Comparison of ENCODE assay signal across 19 cellular contexts in genomic region chr9:125393426-125393825, GRCh38.
DNase-seq lines count a peak whose midpoint lies in the region; ATAC-seq, FAIRE-seq and TF ChIP-seq lines count a peak whose summit lies in the region.
"Had no signal": no experiment of that assay in that cellular context is flagged by ENCODE, and none has a peak within 500 bp of the region (broad histone marks: within the 10 kb centered on the region; RNA-seq: fewer than 3 reads in every experiment).

No MANE protein-coding gene starts in this region.

- ATAC-seq in GM21390 (IDR thresholded peaks at IDR 0.05; ENCODE audit: unreplicated experiment): no peak
- ATAC-seq: esophagus mucosa, HCT116, heart left ventricle, Panc1 had no signal

- H3K9me3 Mint-ChIP-seq in progenitor cell of endocrine pancreas (ENCODE audit: low read depth): no peaks in the 10 kb centered on the region
- no peaks in the 10 kb centered on the region for H3K9me3 Mint-ChIP-seq in activated naive CD4-positive, alpha-beta T cell treated with anti-CD3 and anti-CD28 coated beads for 36 hours
- H3K9me3 Mint-ChIP-seq: activated CD4-positive, alpha-beta memory T cell treated with anti-CD3 and anti-CD28 coated beads, Interleukin-2, amount 10 ng/mL, durations not matched to agents 7 days and 5 days; neural progenitor cell had no signal

- H3K9me3 ChIP-seq in mammary epithelial cell (replicated peaks; ENCODE audit: insufficient read depth, low read length): no peaks in the 10 kb centered on the region
- no peaks in the 10 kb centered on the region for H3K9me3 ChIP-seq in breast epithelium
- H3K9me3 ChIP-seq: ascending aorta, heart left ventricle had no signal

- H3K36me3 ChIP-seq in mammary epithelial cell (ENCODE audit: insufficient read depth, low read length) (no peaks in the 10 kb centered on the region), breast epithelium (no peaks in the 10 kb centered on the region)
- H3K36me3 ChIP-seq: ascending aorta, heart left ventricle, neural progenitor cell had no signal

- dilution Hi-C loops in mammary epithelial cell (cut with HindIII; ENCODE audit: low sequenced_read_pairs): no loop called here

- no peak overlapping the region for H3K27ac Mint-ChIP-seq in progenitor cell of endocrine pancreas
- H3K27ac Mint-ChIP-seq in activated naive CD4-positive, alpha-beta T cell treated with anti-CD3 and anti-CD28 coated beads for 36 hours: no peak overlapping the region
- H3K27ac Mint-ChIP-seq: activated CD4-positive, alpha-beta memory T cell treated with anti-CD3 and anti-CD28 coated beads, Interleukin-2, amount 10 ng/mL, durations not matched to agents 7 days and 5 days; mesothelial cell of epicardium; neural progenitor cell had no signal

- H3K4me1 Mint-ChIP-seq in progenitor cell of endocrine pancreas (ENCODE audit: low read depth): no peaks in the 10 kb centered on the region
- H3K4me1 Mint-ChIP-seq in activated naive CD4-positive, alpha-beta T cell treated with anti-CD3 and anti-CD28 coated beads for 36 hours (ENCODE audit: low read depth): no peaks in the 10 kb centered on the region
- H3K4me1 Mint-ChIP-seq: activated CD4-positive, alpha-beta memory T cell treated with anti-CD3 and anti-CD28 coated beads, Interleukin-2, amount 10 ng/mL, durations not matched to agents 7 days and 5 days; mesothelial cell of epicardium had no signal

- H2AFZ ChIP-seq in mammary epithelial cell (ENCODE audit: low read depth, low read length): no peak overlapping the region
- H2AFZ ChIP-seq: neural progenitor cell had no signal

- no peaks in the 10 kb centered on the region for H3K79me2 ChIP-seq in mammary epithelial cell (ENCODE audit: insufficient read depth, low read length)

- no peak overlapping the region for H3K4me2 ChIP-seq in mammary epithelial cell (ENCODE audit: insufficient read depth, low read depth, low read length)
- H3K4me2 ChIP-seq: neural progenitor cell had no signal

- no peak overlapping the region for H3K4me3 Mint-ChIP-seq in progenitor cell of endocrine pancreas (ENCODE audit: low read depth)
- H3K4me3 Mint-ChIP-seq in activated naive CD4-positive, alpha-beta T cell treated with anti-CD3 and anti-CD28 coated beads for 36 hours: no peak overlapping the region
- H3K4me3 Mint-ChIP-seq: activated CD4-positive, alpha-beta memory T cell treated with anti-CD3 and anti-CD28 coated beads, Interleukin-2, amount 10 ng/mL, durations not matched to agents 7 days and 5 days; mesothelial cell of epicardium; neural progenitor cell had no signal

- no peak for FAIRE-seq in GM12892 (lab: Jason Lieb, UNC)

- in situ Hi-C loops in mammary epithelial cell (cut with MboI; ENCODE audit: low sequenced_read_pairs in 2 of 2): no loop called here

- no peak overlapping the region for H3K9ac ChIP-seq in mammary epithelial cell (ENCODE audit: insufficient read depth, low read length)
- H3K9ac ChIP-seq: neural progenitor cell had no signal

- H3K36me3 Mint-ChIP-seq in progenitor cell of endocrine pancreas (ENCODE audit: insufficient read depth): no peaks in the 10 kb centered on the region
- no peaks in the 10 kb centered on the region for H3K36me3 Mint-ChIP-seq in activated naive CD4-positive, alpha-beta T cell treated with anti-CD3 and anti-CD28 coated beads for 36 hours (ENCODE audit: low read depth)
- H3K36me3 Mint-ChIP-seq: mesothelial cell of epicardium, neural progenitor cell had no signal

- H4K20me1 ChIP-seq in mammary epithelial cell (ENCODE audit: insufficient read depth, low read length): no peaks in the 10 kb centered on the region

- WGBS in mammary epithelial cell (ENCODE audit: low coverage, missing lambda C conversion rate): 66% methylated on average over 3 of the region's 3 CpGs

- H3K4me1 ChIP-seq in mammary epithelial cell (ENCODE audit: insufficient read depth, low read length) (no peaks in the 10 kb centered on the region), breast epithelium (no peaks in the 10 kb centered on the region)
- H3K4me1 ChIP-seq: ascending aorta, heart left ventricle, neural progenitor cell had no signal

- BruUV-seq in mammary epithelial cell (replicated peaks; lab: Mats Ljungman, UMichigan): no TSS peak

- no peaks in the 10 kb centered on the region for H3K27me3 Mint-ChIP-seq in progenitor cell of endocrine pancreas
- H3K27me3 Mint-ChIP-seq in activated naive CD4-positive, alpha-beta T cell treated with anti-CD3 and anti-CD28 coated beads for 36 hours (ENCODE audit: low read depth): no peaks in the 10 kb centered on the region
- H3K27me3 Mint-ChIP-seq: activated CD4-positive, alpha-beta memory T cell treated with anti-CD3 and anti-CD28 coated beads, Interleukin-2, amount 10 ng/mL, durations not matched to agents 7 days and 5 days had no signal

- TF ChIP-seq POLR2A in breast epithelium (IDR thresholded peaks at IDR 0.05): no peak
- no peak for TF ChIP-seq POLR2A in GM12892 (IDR thresholded peaks at IDR 0.05; ENCODE audit: low read depth, low read length)

- H3K27ac ChIP-seq in mammary epithelial cell (ENCODE audit: insufficient read depth, low read depth, low read length): no peak overlapping the region
- H3K27ac ChIP-seq in breast epithelium: no peak overlapping the region
- H3K27ac ChIP-seq: ascending aorta, heart left ventricle, neural progenitor cell had no signal

- TF ChIP-seq CTCF in mammary epithelial cell (conservative IDR thresholded peaks at IDR 0.05 in 1 of 2, IDR thresholded peaks at IDR 0.05 in 1 of 2; ENCODE audit: extremely low read depth in 1 of 2, insufficient read depth in 1 of 2, low read depth in 1 of 2, low read length in 2 of 2) (no peak), breast epithelium (IDR thresholded peaks at IDR 0.05) (no peak), choroid plexus epithelial cell (conservative IDR thresholded peaks at IDR 0.05; ENCODE audit: low read depth, low read length) (no peak), progenitor cell of endocrine pancreas (IDR thresholded peaks at IDR 0.05; ENCODE audit: unreplicated experiment) (no peak)

- intact Hi-C loops in mammary epithelial cell (cut with micrococcal nuclease) (no loop called here), breast epithelium (cut with DNase I; ENCODE audit: low total_unique reads) (no loop called here)
- intact Hi-C loops in activated naive CD4-positive, alpha-beta T cell treated with anti-CD3 and anti-CD28 coated beads for 36 hours (cut with micrococcal nuclease): no loop called here

- no peaks in the 10 kb centered on the region for H3K27me3 ChIP-seq in mammary epithelial cell (ENCODE audit: insufficient read depth, low read length)
- no peaks in the 10 kb centered on the region for H3K27me3 ChIP-seq in breast epithelium
- H3K27me3 ChIP-seq: ascending aorta, heart left ventricle, neural progenitor cell had no signal

- DNase-seq in mammary epithelial cell: peak; percentile 80
- no peak for DNase-seq in breast epithelium (ENCODE audit: low spot score in 2 of 2)
- peak; percentile 88 for DNase-seq in M059J (ENCODE audit: low read depth)
- DNase-seq in choroid plexus epithelial cell (ENCODE audit: low read depth): peak; percentile 16
- DNase-seq in GM12892 (ENCODE audit: insufficient read length): no peak
- DNase-seq in progenitor cell of endocrine pancreas (ENCODE audit: low spot score, unreplicated experiment): no peak
- no peak for DNase-seq in activated naive CD4-positive, alpha-beta T cell treated with anti-CD3 and anti-CD28 coated beads for 36 hours
- DNase-seq: activated CD4-positive, alpha-beta memory T cell treated with anti-CD3 and anti-CD28 coated beads, Interleukin-2, amount 10 ng/mL, durations not matched to agents 7 days and 5 days; activated effector memory CD4-positive, alpha-beta T cell treated with Interleukin-2 at 50 U/mL for 16 hours; islet precursor cell; SW 1271 had no signal

- CTCF ChIA-PET in mammary epithelial cell (lab: Charles Lee; ENCODE audit: low non-redundant PET): no interaction called here
- CTCF ChIA-PET in activated naive CD4-positive, alpha-beta T cell treated with anti-CD3 and anti-CD28 coated beads for 36 hours (lab: Charles Lee): interaction anchor here (0.6 kb wide), 1 partner anchor 10 kb away, joined by 3 read pairs; no protein-coding TSS in a partner anchor

- H3K4me3 ChIP-seq in mammary epithelial cell (replicated peaks in 1 of 3; ENCODE audit: insufficient read depth in 1 of 3, low read depth in 2 of 3, low read length in 3 of 3) (no peak overlapping the region), breast epithelium (no peak overlapping the region), choroid plexus epithelial cell (ENCODE audit: low read depth, low read length) (no peak overlapping the region)
- H3K4me3 ChIP-seq: ascending aorta, heart left ventricle, neural progenitor cell had no signal

Comparison
In these comparisons a context has a peak if more than half of its experiments do, and no peak if none do; other contexts are left out.
1. DNase-seq: peak in mammary epithelial cell (single experiment), M059J (single experiment) and choroid plexus epithelial cell (single experiment); none in breast epithelium (0 of 2), GM12892 (single experiment), progenitor cell of endocrine pancreas (single experiment) and activated naive CD4-positive, alpha-beta T cell treated with anti-CD3 and anti-CD28 coated beads for 36 hours (single experiment).